16 cellular contexts compared by ENCODE assay signal in genomic region chr7:107007892-107008287, GRCh38. TPM values are rescaled to one million over a fixed set of nuclear protein-coding genes. Genes with fewer than 3 reads are reported as not detected.
DNase-seq lines count a peak whose midpoint lies in the region; ATAC-seq and TF ChIP-seq lines count a peak whose summit lies in the region.
"Had no signal": no experiment of that assay in that cellular context is flagged by ENCODE, and none has a peak within 500 bp of the region (broad histone marks: within the 10 kb centered on the region; RNA-seq: fewer than 3 reads in every experiment).

No MANE protein-coding gene starts in this region.

- H3K9ac ChIP-seq in parathyroid adenoma, result no peak overlapping the region

- no peaks in the 10 kb centered on the region for H3K9me3 ChIP-seq in parathyroid adenoma (ENCODE audit: control insufficient read depth, low read length)
- H3K9me3 ChIP-seq: A549, BE2C had no signal

- H3K4me3 ChIP-seq in GM23338 (no peak overlapping the region), parathyroid adenoma (ENCODE audit: low read depth, low read length) (no peak overlapping the region)
- H3K4me3 ChIP-seq: A549 had no signal

- H3K9me3 Mint-ChIP-seq in GM23338 (no peaks in the 10 kb centered on the region), osteocyte (ENCODE audit: unreplicated experiment) (no peaks in the 10 kb centered on the region)
- H3K9me3 Mint-ChIP-seq: CD4-positive, alpha-beta memory T cell; HFFc6 had no signal

- H3K36me3 ChIP-seq in GM23338 (ENCODE audit: insufficient read depth) (no peaks in the 10 kb centered on the region), parathyroid adenoma (ENCODE audit: control insufficient read depth, insufficient read depth, low read length) (no peaks in the 10 kb centered on the region)
- H3K36me3 ChIP-seq: BE2C had no signal

- DNase-seq in GM23338 (ENCODE audit: low spot score) (peak; percentile 6), erythroblast (lab: John Stamatoyannopoulos, UW) (peak; percentile 45 to 59), left ventricle myocardium superior (no peak), osteocyte (ENCODE audit: extremely low spot score, unreplicated experiment) (no peak)
- no peak for DNase-seq in stimulated activated CD4-positive, alpha-beta T cell treated with anti-CD3 and anti-CD28 coated beads, Interleukin-15, amount 100 ng/mL, for 24 hours
- no peak for DNase-seq in activated CD8-positive, alpha-beta memory T cell treated with anti-CD3 and anti-CD28 coated beads for 24 hours
- DNase-seq: BE2C; CD4-positive, alpha-beta memory T cell; COR-L47; DND-41; HCEC 1CT; HFFc6 had no signal

- H3F3A ChIP-seq in GM23338 (replicated peaks; ENCODE audit: low read depth), result no peaks in the 10 kb centered on the region

- no peaks in the 10 kb centered on the region for H3K79me2 ChIP-seq in GM23338 (replicated peaks; ENCODE audit: insufficient read depth)
- H3K79me2 ChIP-seq in parathyroid adenoma, result no peaks in the 10 kb centered on the region

- TF ChIP-seq POLR2A in erythroblast (IDR thresholded peaks at IDR 0.05; ENCODE audit: low read length), result no peak

- no peaks in the 10 kb centered on the region for H3K36me3 Mint-ChIP-seq in GM23338 (ENCODE audit: low read depth)
- no peaks in the 10 kb centered on the region for H3K36me3 Mint-ChIP-seq in osteocyte (ENCODE audit: unreplicated experiment)
- H3K36me3 Mint-ChIP-seq: CD4-positive, alpha-beta memory T cell had no signal

- H3K27ac Mint-ChIP-seq in GM23338 (no peak overlapping the region), osteocyte (ENCODE audit: unreplicated experiment) (no peak overlapping the region)
- H3K27ac Mint-ChIP-seq: CD4-positive, alpha-beta memory T cell; HFFc6 had no signal

- no peaks in the 10 kb centered on the region for H4K20me1 ChIP-seq in GM23338 (replicated peaks; ENCODE audit: insufficient read depth)

- no peaks in the 10 kb centered on the region for H3K9me2 ChIP-seq in GM23338 (ENCODE audit: insufficient read depth)

- ATAC-seq in GM23338, result no peak
- ATAC-seq in left ventricle myocardium superior, result peak; percentile 28
- no peak for ATAC-seq in HG02938 (IDR thresholded peaks at IDR 0.05; ENCODE audit: unreplicated experiment)
- ATAC-seq: A549 had no signal

- H3K27ac ChIP-seq in GM23338 (ENCODE audit: low read depth) (no peak overlapping the region), parathyroid adenoma (no peak overlapping the region)
- H3K27ac ChIP-seq: A549, C4-2B had no signal

- H3K4me1 Mint-ChIP-seq in GM23338, result no peaks in the 10 kb centered on the region
- no peaks in the 10 kb centered on the region for H3K4me1 Mint-ChIP-seq in osteocyte (ENCODE audit: unreplicated experiment)
- H3K4me1 Mint-ChIP-seq: CD4-positive, alpha-beta memory T cell had no signal

- no peak overlapping the region for H3K4me2 ChIP-seq in GM23338
- no peak overlapping the region for H3K4me2 ChIP-seq in parathyroid adenoma (ENCODE audit: low read length)
- H3K4me2 ChIP-seq: A549 had no signal

- intact Hi-C loops in left ventricle myocardium superior (cut with micrococcal nuclease), result no loop called here

- no peaks in the 10 kb centered on the region for H3K4me1 ChIP-seq in GM23338 (ENCODE audit: insufficient read depth)
- H3K4me1 ChIP-seq in parathyroid adenoma, result peaks cover 11% of the 10 kb centered on the region
- H3K4me1 ChIP-seq: A549, BE2C had no signal

- TF ChIP-seq CTCF in GM23338 (conservative IDR thresholded peaks at IDR 0.05; ENCODE audit: low read depth in 2 of 2) (no peak), parathyroid adenoma (IDR thresholded peaks at IDR 0.05) (no peak), osteocyte (IDR thresholded peaks at IDR 0.05) (no peak)

- H3K27me3 Mint-ChIP-seq in GM23338 (ENCODE audit: insufficient read depth, low read depth, poor library complexity) (no peaks in the 10 kb centered on the region), osteocyte (ENCODE audit: unreplicated experiment) (no peaks in the 10 kb centered on the region)

- H2AFZ ChIP-seq in GM23338, result no peak overlapping the region
- peak overlapping the region; percentile 79 for H2AFZ ChIP-seq in parathyroid adenoma

- H3K4me3 Mint-ChIP-seq in GM23338, result no peak overlapping the region
- H3K4me3 Mint-ChIP-seq in osteocyte (ENCODE audit: unreplicated experiment), result no peak overlapping the region
- H3K4me3 Mint-ChIP-seq: CD4-positive, alpha-beta memory T cell; HFFc6 had no signal

- H3K27me3 ChIP-seq in GM23338 (ENCODE audit: insufficient read depth), result no peaks in the 10 kb centered on the region
- H3K27me3 ChIP-seq in parathyroid adenoma (ENCODE audit: control insufficient read depth, insufficient read depth, low read length), result no peaks in the 10 kb centered on the region
- H3K27me3 ChIP-seq: BE2C had no signal

TF ChIP-seq in GM23338, 12 proteins besides CTCF, POLR2A, EP300 and RAD21 (continues in another document):
- TF ChIP-seq NANOG (IDR thresholded peaks at IDR 0.05; ENCODE audit: borderline replicate concordance) (no peak), ZNF114 (CRISPR knock-in tag; IDR thresholded peaks at IDR 0.05) (no peak), EZH2phosphoT487 (IDR thresholded peaks at IDR 0.05; ENCODE audit: unreplicated experiment) (no peak), ETS1 (IDR thresholded peaks at IDR 0.05) (no peak), REST (IDR thresholded peaks at IDR 0.05; ENCODE audit: unreplicated experiment) (no peak), ZNF331 (CRISPR knock-in tag; IDR thresholded peaks at IDR 0.05; ENCODE audit: low read depth) (no peak)

RNA-seq across cellular contexts. Expression of gene PRKAR2B, which starts 36.6 kb away (rescaled TPM):
- total RNA-seq in GM23338 (2014; rRNA removed; shearing (Covaris generic)), result 48.8 and 53.6 TPM in 2 replicates
- polyA plus RNA-seq in GM23338 (2016; fragmentation: Nextera tagmentation; extraction: Ambion mirVana), result 50.6 and 76.8 TPM in 2 replicates
- 24.2 TPM for total RNA-seq in left ventricle myocardium superior
- 3.3 and 3.4 TPM in 2 replicates for total RNA-seq in osteocyte

Comparison
In these comparisons a context has a peak if more than half of its experiments do, and no peak if none do; other contexts are left out.
1. DNase-seq: peak in GM23338 (single experiment) and erythroblast (2 of 2); none in left ventricle myocardium superior (single experiment), stimulated activated CD4-positive, alpha-beta T cell treated with anti-CD3 and anti-CD28 coated beads, Interleukin-15, amount 100 ng/mL, for 24 hours (single experiment), activated CD8-positive, alpha-beta memory T cell treated with anti-CD3 and anti-CD28 coated beads for 24 hours (single experiment) and osteocyte (single experiment).